Comparison of ENCODE assay signal across 27 cellular contexts in the genomic region with DNA sequence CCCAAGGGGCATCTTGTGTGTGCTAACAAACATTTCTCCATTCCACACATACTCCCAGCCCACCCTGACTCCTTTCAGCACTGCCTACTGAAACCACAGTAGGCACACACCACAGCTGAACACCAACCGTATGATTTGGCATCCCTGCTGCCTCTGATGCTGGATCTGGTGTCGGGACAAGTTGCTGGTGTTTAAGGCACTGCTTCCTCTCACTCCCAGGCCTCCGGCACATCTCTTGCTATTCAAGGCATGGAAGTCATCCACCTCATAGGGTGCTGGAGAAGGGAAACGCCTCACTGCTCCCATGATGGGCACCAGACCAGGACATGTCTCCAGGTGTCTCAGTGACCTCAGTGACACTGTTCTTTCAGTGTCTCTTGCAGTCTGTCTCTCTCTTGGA. TPM values are rescaled to one million over a fixed set of nuclear protein-coding genes. Genes with fewer than 3 reads are reported as not detected.
"Had no signal": no experiment of that assay in that cellular context is flagged by ENCODE, and none has a peak within 500 bp of the region (broad histone marks: within the 10 kb centered on the region; RNA-seq: fewer than 3 reads in every experiment).

No MANE protein-coding gene starts in this region.

- H3K9me3 Mint-ChIP-seq: activated B cell treated with CpG ODN at 0.5 μM for 24 hours; activated CD4-positive, alpha-beta T cell treated with anti-CD3 and anti-CD28 coated beads, Interleukin-2, amount 10 ng/mL, durations not matched to agents 24 days and 14 days; activated naive CD4-positive, alpha-beta T cell treated with anti-CD3 and anti-CD28 coated beads, Interleukin-2, amount 50 U/mL, for 72 hours; activated T-cell treated with anti-CD3 and anti-CD28 coated beads, Interleukin-2, amount 50 U/mL, for 4 hours had no signal

- H3K27me3 Mint-ChIP-seq: activated B cell treated with CpG ODN at 0.5 μM for 24 hours had no signal

- DNase-seq: activated B cell treated with CpG ODN at 0.5 μM for 24 hours; activated CD4-positive, alpha-beta T cell treated with anti-CD3 and anti-CD28 coated beads for 1 hour; activated CD4-positive, alpha-beta T cell treated with anti-CD3 and anti-CD28 coated beads, Interleukin-2, amount 10 ng/mL, durations not matched to agents 24 days and 14 days; activated CD4-positive, alpha-beta T cell treated with anti-CD3 and anti-CD28 coated beads, Interleukin-2, amount 50 U/mL, for 48 hours; activated effector memory CD4-positive, alpha-beta T cell treated with anti-CD3 and anti-CD28 coated beads, Interleukin-2, amount 50 U/mL, for 16 hours; activated naive CD4-positive, alpha-beta T cell treated with Interleukin-2 at 50 U/mL for 16 hours; activated T-cell treated with anti-CD3 and anti-CD28 coated beads, Interleukin-2, amount 50 U/mL, for 4 hours; amygdala; brain microvascular endothelial cell; caudate nucleus; KG1; NCI-H1048; NCI-H146; NCI-H187 treated with DMSO at 0.1 percent for 48 hours; NCI-H2081 treated with DMSO at 0.1 percent for 48 hours; NCI-H226; NCI-H526; NCI-H82; SIG-M5; T-helper 17 cell; T-helper 9 cell had no signal

- H3K27me3 ChIP-seq: brain microvascular endothelial cell had no signal

- H3K27ac ChIP-seq: brain microvascular endothelial cell had no signal

- H3K36me3 ChIP-seq: brain microvascular endothelial cell had no signal

- H3K36me3 Mint-ChIP-seq: activated naive CD4-positive, alpha-beta T cell treated with anti-CD3 and anti-CD28 coated beads, Interleukin-2, amount 50 U/mL, for 72 hours had no signal

- H3K4me3 Mint-ChIP-seq: activated B cell treated with CpG ODN at 0.5 μM for 24 hours; activated CD4-positive, alpha-beta T cell treated with anti-CD3 and anti-CD28 coated beads, Interleukin-2, amount 10 ng/mL, durations not matched to agents 24 days and 14 days; activated T-cell treated with anti-CD3 and anti-CD28 coated beads, Interleukin-2, amount 50 U/mL, for 4 hours; T-helper 17 cell had no signal

- ATAC-seq: activated naive CD4-positive, alpha-beta T cell treated with anti-CD3 and anti-CD28 coated beads, Interleukin-2, amount 50 U/mL, for 72 hours; activated T-cell treated with anti-CD3 and anti-CD28 coated beads, Interleukin-2, amount 50 U/mL, for 4 hours; T-helper 17 cell had no signal

- H3K27ac Mint-ChIP-seq: activated B cell treated with CpG ODN at 0.5 μM for 24 hours; activated CD4-positive, alpha-beta T cell treated with anti-CD3 and anti-CD28 coated beads, Interleukin-2, amount 10 ng/mL, durations not matched to agents 24 days and 14 days; activated naive CD4-positive, alpha-beta T cell treated with anti-CD3 and anti-CD28 coated beads, Interleukin-2, amount 50 U/mL, for 72 hours; T-helper 17 cell had no signal

RNA-seq across cellular contexts. Expression of a gene that starts 2.4 kb away (rescaled TPM):
- total RNA-seq: activated B cell treated with CpG ODN at 0.5 μM for 24 hours; activated CD4-positive, alpha-beta T cell treated with anti-CD3 and anti-CD28 coated beads, Interleukin-2, amount 10 ng/mL, durations not matched to agents 24 days and 14 days; activated naive CD4-positive, alpha-beta T cell treated with anti-CD3 and anti-CD28 coated beads, Interleukin-2, amount 50 U/mL, for 72 hours; activated T-cell treated with anti-CD3 and anti-CD28 coated beads, Interleukin-2, amount 50 U/mL, for 4 hours; LHCN-M2; M059J; NCI-H460; OCI-LY7; RPMI7951; T-helper 17 cell had no signal
